ENCODE assay signal across 13 cellular contexts in the genomic region with DNA sequence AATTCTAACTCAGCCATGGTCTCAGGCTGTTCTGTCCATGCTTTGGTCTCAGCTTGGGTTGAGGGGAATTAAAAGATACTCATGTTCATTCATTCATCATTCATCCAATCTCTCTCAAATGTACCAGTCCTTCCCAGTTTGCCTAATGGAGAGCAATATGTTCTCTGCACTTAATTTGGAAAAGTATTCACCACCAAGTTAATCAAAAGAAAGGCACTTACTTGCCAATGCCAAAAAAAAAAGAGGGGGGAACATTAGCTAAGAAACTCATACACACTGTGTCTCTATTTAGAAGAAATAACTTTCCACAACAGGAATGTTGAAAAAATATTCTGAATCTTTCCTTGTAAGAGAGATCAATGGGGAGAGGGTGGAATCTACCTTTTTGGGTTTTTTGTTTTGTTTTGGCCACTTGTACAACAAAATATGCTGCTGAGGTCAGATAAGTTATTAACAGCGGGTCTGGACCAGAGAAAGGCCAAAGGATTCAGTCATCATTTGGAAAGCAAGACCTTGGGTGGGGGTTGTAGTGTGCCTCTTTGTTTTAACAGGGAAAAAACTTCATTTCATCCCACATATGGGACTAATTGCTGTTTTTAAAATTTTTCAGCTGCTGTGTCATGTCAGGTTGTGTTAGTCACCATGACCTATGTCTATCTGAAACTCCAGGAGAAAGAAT.
DNase-seq lines count a peak whose midpoint lies in the region; ATAC-seq lines count a peak whose summit lies in the region.
"Had no signal": no experiment of that assay in that cellular context is flagged by ENCODE, and none has a peak within 500 bp of the region (broad histone marks: within the 10 kb centered on the region; RNA-seq: fewer than 3 reads in every experiment).

No MANE protein-coding gene starts in this region.

- DNase-seq in Right ventricle myocardium inferior (ENCODE audit: missing footprints) (no peak), cardiac septum (ENCODE audit: low spot score) (no peak), dermis blood vessel endothelial cell (peak; percentile 58), mesenchymal stem cell (peak; percentile 82), NCI-H2227 treated with DMSO at 0.1 percent for 48 hours (lab: John Stamatoyannopoulos, UW) (no peak), Karpas-422 (no peak), NOMO-1 treated with dmso at 0.1 percent for 144 hours (lab: John Stamatoyannopoulos, UW; ENCODE audit: unreplicated experiment) (no peak)
- DNase-seq: effector memory CD8-positive, alpha-beta T cell; NCI-H748 treated with DMSO at 0.1 percent for 48 hours; substantia nigra; T1000 had no signal

- no peak overlapping the region for H2BK15ac ChIP-seq in mesenchymal stem cell (ENCODE audit: low read depth, poor library complexity, severe bottlenecking)

- H4K20me1 ChIP-seq in Karpas-422 (ENCODE audit: insufficient read depth, low read depth, low read length): no peaks in the 10 kb centered on the region

- H3K79me1 ChIP-seq in mesenchymal stem cell (replicated peaks; ENCODE audit: low read length, poor library complexity, severe bottlenecking): peaks cover 9% of the 10 kb centered on the region

- peak; percentile 92 for ATAC-seq in Right ventricle myocardium inferior
- no peak for ATAC-seq in HG02571 (IDR thresholded peaks at IDR 0.05; ENCODE audit: unreplicated experiment)
- ATAC-seq: effector memory CD8-positive, alpha-beta T cell had no signal

- no peak overlapping the region for H2BK120ac ChIP-seq in mesenchymal stem cell (ENCODE audit: low read depth, low read length)

- H3K4me2 ChIP-seq in mesenchymal stem cell (ENCODE audit: low read length, poor library complexity, severe bottlenecking) (no peak overlapping the region), Karpas-422 (ENCODE audit: low read depth, low read length, poor library complexity, severe bottlenecking) (no peak overlapping the region)

- no peaks in the 10 kb centered on the region for H3K27me3 ChIP-seq in mesenchymal stem cell (ENCODE audit: control insufficient read depth in 1 of 2, insufficient read depth in 1 of 2, low read length in 2 of 2)
- no peaks in the 10 kb centered on the region for H3K27me3 ChIP-seq in Karpas-422 (ENCODE audit: low read length)

- no peak overlapping the region for H4K8ac ChIP-seq in mesenchymal stem cell (ENCODE audit: low read length)

- H3K36me3 ChIP-seq in mesenchymal stem cell (ENCODE audit: control insufficient read depth in 1 of 2, insufficient read depth in 2 of 2, low read depth in 1 of 2, low read length in 2 of 2): peaks cover 20 to 91% of the 10 kb centered on the region in 2 experiments
- no peaks in the 10 kb centered on the region for H3K36me3 ChIP-seq in Karpas-422 (ENCODE audit: insufficient read depth, low read length)

- H2AFZ ChIP-seq in mesenchymal stem cell (ENCODE audit: low read depth, low read length) (no peak overlapping the region), Karpas-422 (ENCODE audit: low read length) (no peak overlapping the region)

- H3K23ac ChIP-seq in mesenchymal stem cell (ENCODE audit: low read length in 2 of 2): no peak overlapping the region

- no peak overlapping the region for H3K18ac ChIP-seq in mesenchymal stem cell (ENCODE audit: low read depth in 1 of 2, low read length in 2 of 2)

- H3K9me3 ChIP-seq in mesenchymal stem cell (ENCODE audit: control insufficient read depth, low read length): no peaks in the 10 kb centered on the region
- H3K9me3 ChIP-seq in Karpas-422 (ENCODE audit: low read length): no peaks in the 10 kb centered on the region

- no peak overlapping the region for H2AK5ac ChIP-seq in mesenchymal stem cell (ENCODE audit: low read length, severe bottlenecking)

- H3K4me1 ChIP-seq in mesenchymal stem cell (ENCODE audit: control insufficient read depth, insufficient read depth, low read depth, low read length) (peaks cover 2% of the 10 kb centered on the region), Karpas-422 (ENCODE audit: low read length) (no peaks in the 10 kb centered on the region; the same call in 1 of the 2 replicates)

- no peak overlapping the region for H4K91ac ChIP-seq in mesenchymal stem cell (ENCODE audit: low read length)

- H3K79me2 ChIP-seq in Karpas-422 (ENCODE audit: low read length): no peaks in the 10 kb centered on the region

- intact Hi-C loops in Right ventricle myocardium inferior (cut with DNase I): no loop called here
- intact Hi-C loops in cardiac septum (cut with DNase I): no loop called here

- no peaks in the 10 kb centered on the region for H3K9me2 ChIP-seq in Karpas-422 (replicated peaks; ENCODE audit: insufficient read depth, low read length)

- H2BK5ac ChIP-seq in mesenchymal stem cell (ENCODE audit: low read depth, low read length, poor library complexity, severe bottlenecking): peak overlapping the region; percentile 31

- peak overlapping the region; percentile 94 for H3K27ac ChIP-seq in mesenchymal stem cell (ENCODE audit: low read length, poor library complexity, severe bottlenecking)
- no peak overlapping the region for H3K27ac ChIP-seq in Karpas-422 (ENCODE audit: low read length)
- H3K27ac ChIP-seq: 22Rv1 had no signal

- WGBS in mesenchymal stem cell: 13% methylated on average over 1 of the region's 1 CpG

- H3K4me3 ChIP-seq in mesenchymal stem cell (ENCODE audit: insufficient read depth in 1 of 2, low read depth in 1 of 2, low read length in 2 of 2) (peak overlapping the region in 1 of 2 experiments; percentile 3), Karpas-422 (ENCODE audit: low read length) (no peak overlapping the region)

- H3K4ac ChIP-seq in mesenchymal stem cell (ENCODE audit: low read depth in 1 of 2, low read length in 2 of 2): no peak overlapping the region

- peak overlapping the region; percentile 89 for H3K9ac ChIP-seq in mesenchymal stem cell (ENCODE audit: low read length)
- H3K9ac ChIP-seq in Karpas-422 (ENCODE audit: low read length): no peak overlapping the region

- H2BK12ac ChIP-seq in mesenchymal stem cell (ENCODE audit: low read length in 2 of 2): peak overlapping the region in 1 of 2 experiments; percentile 18

- no peak overlapping the region for H3K14ac ChIP-seq in mesenchymal stem cell (ENCODE audit: low read length in 2 of 2)

Comparison
In these comparisons a context has a peak if more than half of its experiments do, and no peak if none do; other contexts are left out.
1. DNase-seq: peak in dermis blood vessel endothelial cell (single experiment) and mesenchymal stem cell (single experiment); none in Right ventricle myocardium inferior (single experiment), cardiac septum (single experiment), NCI-H2227 treated with DMSO at 0.1 percent for 48 hours (single experiment), Karpas-422 (single experiment) and NOMO-1 treated with dmso at 0.1 percent for 144 hours (single experiment).